Comparison of ENCODE assay signal across 10 cellular contexts in the genomic region with DNA sequence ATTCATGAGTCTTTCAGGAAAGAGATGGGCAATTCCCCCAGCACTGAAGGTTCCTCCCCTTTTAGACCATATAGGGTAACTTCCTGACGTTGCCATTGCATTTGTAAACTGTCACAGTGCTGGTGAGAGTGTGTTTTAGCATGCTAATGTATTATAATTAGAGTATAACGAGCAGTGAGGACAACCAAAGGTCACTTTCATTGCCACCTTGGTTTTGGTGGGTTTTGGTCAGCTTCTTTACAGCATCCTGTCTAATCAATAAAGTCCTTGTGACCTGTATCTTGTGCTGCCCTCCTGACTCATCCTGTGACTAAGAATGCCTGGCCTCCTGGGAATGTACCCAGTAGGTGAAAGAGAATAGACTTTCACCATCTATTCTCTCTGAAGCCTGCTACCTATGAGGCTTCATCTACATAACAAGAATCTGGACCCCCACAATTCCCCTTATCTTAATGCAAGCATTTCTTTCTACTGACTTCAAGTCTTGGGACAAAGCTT.
DNase-seq lines count a peak whose midpoint lies in the region; ATAC-seq and TF ChIP-seq lines count a peak whose summit lies in the region.
"Had no signal": no experiment of that assay in that cellular context is flagged by ENCODE, and none has a peak within 500 bp of the region (broad histone marks: within the 10 kb centered on the region; RNA-seq: fewer than 3 reads in every experiment).

No MANE protein-coding gene starts in this region.

- DNase-seq in activated T-cell treated with anti-CD3 and anti-CD28 coated beads for 24 hours (ENCODE audit: low read depth), result peak; percentile 15
- no peak for DNase-seq in activated T-cell treated with anti-CD3 and anti-CD28 coated beads, Interleukin-2, amount 50 U/mL, for 1 hour
- DNase-seq in astrocyte of the hippocampus (ENCODE audit: low read depth, low spot score), result peak; percentile 78
- DNase-seq in NCI-H1436 treated with DMSO at 0.1 percent for 48 hours (lab: John Stamatoyannopoulos, UW), result no peak
- no peak for DNase-seq in NCI-H524 treated with DMSO at 0.1 percent for 48 hours (lab: John Stamatoyannopoulos, UW)
- DNase-seq in heart left ventricle, result no peak

- no peaks in the 10 kb centered on the region for H3K9me3 ChIP-seq in heart left ventricle

- peaks cover 13% of the 10 kb centered on the region for H3K4me1 Mint-ChIP-seq in stimulated activated memory B cell treated with anti-CD40 and anti-IgM and Interleukin-4, amounts not matched to agents 10 μg/mL and 1 μg/mL and 100 μg/mL, for 72 hours

- H3K36me3 Mint-ChIP-seq in stimulated activated memory B cell treated with anti-CD40 and anti-IgM and Interleukin-4, amounts not matched to agents 10 μg/mL and 1 μg/mL and 100 μg/mL, for 72 hours, result no peaks in the 10 kb centered on the region

- intact Hi-C loops in heart left ventricle (cut with DNase I), result no loop called here

- no peak for TF ChIP-seq CTCF in heart left ventricle (IDR thresholded peaks at IDR 0.05)

- H3K4me3 ChIP-seq in heart left ventricle, result no peak overlapping the region
- H3K4me3 ChIP-seq: BLaER1 treated with 17β-estradiol and CSF1 and Interleukin-3, amounts not matched to agents 10 nM and 100 nM; SK-N-MC had no signal

- 75 to 82% (median 79%) methylated on average over 2 of the region's 2 CpGs for WGBS in heart left ventricle, 4 donors

- no peaks in the 10 kb centered on the region for H3K27me3 Mint-ChIP-seq in stimulated activated memory B cell treated with anti-CD40 and anti-IgM and Interleukin-4, amounts not matched to agents 10 μg/mL and 1 μg/mL and 100 μg/mL, for 72 hours

- ATAC-seq in HG03439 (IDR thresholded peaks at IDR 0.05; ENCODE audit: unreplicated experiment) (peak; percentile 71), heart left ventricle (no peak)
- ATAC-seq in stimulated activated memory B cell treated with anti-CD40 and anti-IgM and Interleukin-4, amounts not matched to agents 10 μg/mL and 1 μg/mL and 100 μg/mL, for 72 hours, result peak; percentile 81

- no peak overlapping the region for H3K27ac ChIP-seq in heart left ventricle
- H3K27ac ChIP-seq: BLaER1 treated with 17β-estradiol and CSF1 and Interleukin-3, amounts not matched to agents 10 nM and 100 nM; SK-N-MC had no signal

- no peaks in the 10 kb centered on the region for H3K36me3 ChIP-seq in heart left ventricle
- H3K36me3 ChIP-seq: BLaER1 treated with 17β-estradiol and CSF1 and Interleukin-3, amounts not matched to agents 10 nM and 100 nM had no signal

- H3K9me3 Mint-ChIP-seq in stimulated activated memory B cell treated with anti-CD40 and anti-IgM and Interleukin-4, amounts not matched to agents 10 μg/mL and 1 μg/mL and 100 μg/mL, for 72 hours, result no peaks in the 10 kb centered on the region

- no peaks in the 10 kb centered on the region for H3K4me1 ChIP-seq in heart left ventricle

- TF ChIP-seq POLR2A in heart left ventricle (IDR thresholded peaks at IDR 0.05), result no peak

- H3K27ac Mint-ChIP-seq in stimulated activated memory B cell treated with anti-CD40 and anti-IgM and Interleukin-4, amounts not matched to agents 10 μg/mL and 1 μg/mL and 100 μg/mL, for 72 hours, result no peak overlapping the region

- H3K27me3 ChIP-seq in heart left ventricle, result no peaks in the 10 kb centered on the region
- H3K27me3 ChIP-seq: BLaER1 treated with 17β-estradiol and CSF1 and Interleukin-3, amounts not matched to agents 10 nM and 100 nM had no signal

- H3K4me3 Mint-ChIP-seq in stimulated activated memory B cell treated with anti-CD40 and anti-IgM and Interleukin-4, amounts not matched to agents 10 μg/mL and 1 μg/mL and 100 μg/mL, for 72 hours, result no peak overlapping the region

Comparison
In these comparisons a context has a peak if more than half of its experiments do, and no peak if none do; other contexts are left out.
1. DNase-seq: peak in activated T-cell treated with anti-CD3 and anti-CD28 coated beads for 24 hours (single experiment) and astrocyte of the hippocampus (single experiment); none in activated T-cell treated with anti-CD3 and anti-CD28 coated beads, Interleukin-2, amount 50 U/mL, for 1 hour (single experiment), NCI-H1436 treated with DMSO at 0.1 percent for 48 hours (single experiment), NCI-H524 treated with DMSO at 0.1 percent for 48 hours (single experiment) and heart left ventricle (0 of 5).
2. ATAC-seq: peak in HG03439 (single experiment) and stimulated activated memory B cell treated with anti-CD40 and anti-IgM and Interleukin-4, amounts not matched to agents 10 μg/mL and 1 μg/mL and 100 μg/mL, for 72 hours (single experiment); none in heart left ventricle (0 of 4).